Comparison of ENCODE assay signal across 1 cellular context in genomic region chr12:122319312-122319638, GRCh38.
TF ChIP-seq lines count a peak whose summit lies in the region.

No MANE protein-coding gene starts in this region.

TF ChIP-seq in HepG2, 621 proteins besides CTCF, POLR2A, EP300 and RAD21 (continued from another document):
- TF ChIP-seq UBTF (CRISPR knock-in tag; IDR thresholded peaks at IDR 0.05) = no peak
